ENCODE assay signal across 8 cellular contexts in the genomic region with DNA sequence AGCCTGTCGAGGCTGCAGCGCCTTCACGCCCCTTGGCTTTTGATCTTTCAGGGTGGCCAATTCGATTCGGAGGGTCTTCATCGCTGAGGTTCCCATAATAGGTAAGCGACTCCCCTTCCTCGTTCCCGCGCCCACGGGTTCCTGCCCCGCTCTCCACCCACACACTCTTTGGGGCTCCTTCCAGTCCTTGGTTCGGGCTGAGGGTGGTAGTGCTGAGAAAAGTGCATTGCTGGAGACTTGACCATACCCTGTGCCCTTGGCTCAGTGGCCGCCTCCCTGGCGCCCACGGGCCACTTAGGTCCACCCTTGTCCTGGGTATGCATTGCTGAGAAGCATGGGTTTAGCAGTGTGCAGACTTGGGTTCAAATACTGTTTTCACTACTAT. TPM values are rescaled to one million over a fixed set of nuclear protein-coding genes. Genes with fewer than 3 reads are reported as not detected.
DNase-seq lines count a peak whose midpoint lies in the region; ATAC-seq and TF ChIP-seq lines count a peak whose summit lies in the region.

No MANE protein-coding gene starts in this region.

- no peak overlapping the region for H3K4me3 ChIP-seq in KMS-11 (IDR thresholded peaks at IDR 0.05; ENCODE audit: insufficient read depth, low read depth, low read length)
- peak overlapping the region; percentile 96 for H3K4me3 ChIP-seq in choroid plexus epithelial cell (ENCODE audit: low read depth, low read length)
- H3K4me3 ChIP-seq in mucosa of rectum (ENCODE audit: low read length in 2 of 2): peak overlapping the region; percentile 73 to 81

- no peaks in the 10 kb centered on the region for H4K20me1 ChIP-seq in KMS-11 (ENCODE audit: insufficient read depth)

- no peaks in the 10 kb centered on the region for H3K27me3 ChIP-seq in KMS-11 (ENCODE audit: insufficient read depth, low read depth)
- H3K27me3 ChIP-seq in mucosa of rectum (ENCODE audit: control insufficient read depth in 2 of 2, insufficient read depth in 2 of 2, low read length in 2 of 2): no peaks in the 10 kb centered on the region

- H3K79me2 ChIP-seq in KMS-11 (ENCODE audit: insufficient read depth, low read depth): peaks cover 9% of the 10 kb centered on the region; the same call in 1 of the 2 replicates

- no peak for DNase-seq in choroid plexus epithelial cell (ENCODE audit: low read depth)
- DNase-seq in HuH-7 (ENCODE audit: low spot score): no peak
- no peak for DNase-seq in SHP77 (lab: John Stamatoyannopoulos, UW)
- DNase-seq in SK-N-DZ (ENCODE audit: low spot score): no peak

- TF ChIP-seq CTCF in KMS-11 (conservative IDR thresholded peaks at IDR 0.05; ENCODE audit: low read depth, low read length) (no peak), choroid plexus epithelial cell (conservative IDR thresholded peaks at IDR 0.05; ENCODE audit: low read depth, low read length) (no peak)

- peaks cover 14% of the 10 kb centered on the region for H3K36me3 ChIP-seq in ES-I3 (ENCODE audit: insufficient read depth, low read length)
- H3K36me3 ChIP-seq in KMS-11 (ENCODE audit: insufficient read depth): no peaks in the 10 kb centered on the region
- H3K36me3 ChIP-seq in mucosa of rectum (ENCODE audit: control insufficient read depth in 2 of 2, insufficient read depth in 2 of 2, low read length in 2 of 2): peaks cover 44 to 70% of the 10 kb centered on the region in 2 donors

- no peaks in the 10 kb centered on the region for H3K4me1 ChIP-seq in ES-I3 (ENCODE audit: insufficient read depth, low read length)
- H3K4me1 ChIP-seq in KMS-11 (ENCODE audit: low read depth, poor library complexity, severe bottlenecking): peaks cover 6% of the 10 kb centered on the region
- H3K4me1 ChIP-seq in mucosa of rectum (ENCODE audit: control insufficient read depth in 2 of 2, insufficient read depth in 2 of 2, low read length in 2 of 2): peaks cover 9 to 13% of the 10 kb centered on the region in 2 donors

- H3K4me2 ChIP-seq in KMS-11: peak overlapping the region; percentile 61

- H3K9me3 ChIP-seq in ES-I3 (ENCODE audit: control insufficient read depth, insufficient read depth, low read length): no peaks in the 10 kb centered on the region
- H3K9me3 ChIP-seq in mucosa of rectum (ENCODE audit: control insufficient read depth in 2 of 2, low read length in 2 of 2): no peaks in the 10 kb centered on the region

- no peak for ATAC-seq in HG02840 (IDR thresholded peaks at IDR 0.05; ENCODE audit: low FRiP score, unreplicated experiment)

- H3K27ac ChIP-seq in KMS-11 (no peak overlapping the region), mucosa of rectum (ENCODE audit: low read depth in 2 of 2, low read length in 2 of 2) (peak overlapping the region in 1 of 2 donors; percentile 63)

- H2AFZ ChIP-seq in KMS-11 (ENCODE audit: low read depth): 0 out of 2 replicates have a peak overlapping the region, but pooled peaks have one; percentile 14

- H3K9ac ChIP-seq in ES-I3 (ENCODE audit: low read depth, low read length) (peak overlapping the region; percentile 63), KMS-11 (peak overlapping the region; percentile 61; the same call in 1 of the 2 replicates), mucosa of rectum (ENCODE audit: low read depth in 1 of 2, low read length in 2 of 2) (peak overlapping the region; percentile 71 to 88)

RNA-seq across cellular contexts. Expression of a gene that starts 0.5 kb away (rescaled TPM):
- 210 and 282 TPM in 2 replicates for polyA plus RNA-seq in SK-N-DZ (2014; cell fraction: cytosol; rRNA removed)
- polyA plus RNA-seq in SK-N-DZ (2014; cell fraction: nucleus; rRNA removed): 164 and 221 TPM in 2 replicates

RNA-seq across cellular contexts. Expression of a gene that starts 15.7 kb away (rescaled TPM):
- polyA plus RNA-seq in SK-N-DZ (2014; cell fraction: cytosol; rRNA removed): 96.0 and 101 TPM in 2 replicates
- polyA plus RNA-seq in SK-N-DZ (2014; cell fraction: nucleus; rRNA removed): 203 and 222 TPM in 2 replicates

RNA-seq across cellular contexts. Expression of a gene that starts 15.8 kb away (rescaled TPM):
- 112 and 130 TPM in 2 replicates for polyA plus RNA-seq in SK-N-DZ (2014; cell fraction: cytosol; rRNA removed)
- polyA plus RNA-seq in SK-N-DZ (2014; cell fraction: nucleus; rRNA removed): 71.4 and 74.6 TPM in 2 replicates

RNA-seq across cellular contexts. Expression of a gene that starts 23.3 kb away (rescaled TPM):
- 158 and 208 TPM in 2 replicates for polyA plus RNA-seq in SK-N-DZ (2014; cell fraction: cytosol; rRNA removed)
- 212 and 219 TPM in 2 replicates for polyA plus RNA-seq in SK-N-DZ (2014; cell fraction: nucleus; rRNA removed)

RNA-seq across cellular contexts. Expression of a gene that starts 58.4 kb away (rescaled TPM):
- polyA plus RNA-seq in SK-N-DZ (2014; cell fraction: cytosol; rRNA removed): not detected in 2 replicates
- not detected in 2 replicates for polyA plus RNA-seq in SK-N-DZ (2014; cell fraction: nucleus; rRNA removed)
